In genomic region chr4:42371306-42372063, GRCh38 we compare ENCODE assay signal across 9 cellular contexts. TPM values are rescaled to one million over a fixed set of nuclear protein-coding genes. Genes with fewer than 3 reads are reported as not detected.
DNase-seq lines count a peak whose midpoint lies in the region; ATAC-seq, FAIRE-seq and TF ChIP-seq lines count a peak whose summit lies in the region.
"Had no signal": no experiment of that assay in that cellular context is flagged by ENCODE, and none has a peak within 500 bp of the region (broad histone marks: within the 10 kb centered on the region; RNA-seq: fewer than 3 reads in every experiment).

No MANE protein-coding gene starts in this region.

- no peak for TF ChIP-seq RAD21 in K562 (CRISPR knock-in tag; conservative IDR thresholded peaks at IDR 0.05 in 1 of 2, IDR thresholded peaks at IDR 0.05 in 1 of 2)

- CTCF ChIA-PET in K562 (lab: Yijun Ruan, JAX; ENCODE audit: low intra/inter-chr PET ratio): no interaction called here

- TF ChIP-seq EP300 in K562 (IDR thresholded peaks at IDR 0.05; ENCODE audit: low read length): no peak

- no peak overlapping the region for H3K4me3 ChIP-seq in K562
- H3K4me3 ChIP-seq in kidney epithelial cell (ENCODE audit: low read depth, low read length): no peak overlapping the region

- TF ChIP-seq CTCF in K562 (IDR thresholded peaks at IDR 0.05 in 2 of 3, conservative IDR thresholded peaks at IDR 0.05 in 1 of 3; ENCODE audit: insufficient read depth in 2 of 3, low read depth in 1 of 3, low read length in 3 of 3): no peak
- TF ChIP-seq CTCF in kidney epithelial cell (IDR thresholded peaks at IDR 0.05; ENCODE audit: insufficient read depth, low read length, poor library complexity, severe bottlenecking): peak; percentile 62

- H3K4me2 ChIP-seq in K562 (ENCODE audit: insufficient read depth, low read length): no peak overlapping the region

- H3K36me3 ChIP-seq in K562 (ENCODE audit: control insufficient read depth, insufficient read depth, low read length) (no peaks in the 10 kb centered on the region), kidney epithelial cell (ENCODE audit: control insufficient read depth, insufficient read depth, low read length) (no peaks in the 10 kb centered on the region)

- WGBS in K562 (ENCODE audit: insufficient coverage, low coverage, missing lambda C conversion rate): 4% methylated on average over 2 of the region's 2 CpGs

- ATAC-seq in GM19397 (IDR thresholded peaks at IDR 0.05; ENCODE audit: unreplicated experiment) (peak; percentile 53), K562 (no peak), HG03196 (IDR thresholded peaks at IDR 0.05; ENCODE audit: unreplicated experiment) (no peak)

- H4K20me1 ChIP-seq in K562 (replicated peaks; ENCODE audit: control insufficient read depth, insufficient read depth, low read length): no peaks in the 10 kb centered on the region

- no peak for FAIRE-seq in K562 (lab: Jason Lieb, UNC)

- H3K4me1 ChIP-seq in K562 (replicated peaks in 1 of 2; ENCODE audit: control insufficient read depth in 2 of 2, insufficient read depth in 2 of 2, low read length in 2 of 2): no peaks in the 10 kb centered on the region

- no peaks in the 10 kb centered on the region for H3K9me3 ChIP-seq in K562 (replicated peaks; ENCODE audit: control insufficient read depth, insufficient read depth, low read depth, low read length)

- no peak overlapping the region for H2AFZ ChIP-seq in K562 (ENCODE audit: low read depth, low read length)

- intact Hi-C loops in K562 (cut with micrococcal nuclease): no loop called here

- H3K9me1 ChIP-seq in K562 (ENCODE audit: control insufficient read depth, insufficient read depth, low read length): no peaks in the 10 kb centered on the region

- H3K9ac ChIP-seq in K562 (ENCODE audit: insufficient read depth in 1 of 2, low read depth in 2 of 2, low read length in 2 of 2): no peak overlapping the region

- H3K27ac ChIP-seq in K562 (ENCODE audit: extremely low read depth, low read depth, low read length): no peak overlapping the region

- POLR2A ChIA-PET in K562 (lab: Yijun Ruan, JAX): no interaction called here

- no peaks in the 10 kb centered on the region for H3K79me2 ChIP-seq in K562 (ENCODE audit: control insufficient read depth, insufficient read depth, low read length)

- DNase-seq in COLO829 (ENCODE audit: low spot score) (peak; percentile 25), NCI-H1048 (lab: John Stamatoyannopoulos, UW) (peak; percentile 25), K562 (ENCODE audit: extremely low read depth in 1 of 4, low spot score in 3 of 4) (peak in 1 of 4 experiments; percentile 19), kidney epithelial cell (ENCODE audit: low read depth) (peak; percentile 26), ureter (ENCODE audit: low spot score) (no peak), HuH-7.5 (ENCODE audit: low spot score) (no peak)

- no TSS peak for BruUV-seq in K562 (replicated peaks; lab: Mats Ljungman, UMichigan)

- no peak for TF ChIP-seq POLR2A in K562 (conservative IDR thresholded peaks at IDR 0.05)

- in situ Hi-C loops in K562 (cut with MboI): no loop called here

- H3K27me3 ChIP-seq in K562 (ENCODE audit: control insufficient read depth in 2 of 2, insufficient read depth in 2 of 2, low read length in 2 of 2) (no peaks in the 10 kb centered on the region), kidney epithelial cell (ENCODE audit: control insufficient read depth, insufficient read depth, low read length) (no peaks in the 10 kb centered on the region)

TF ChIP-seq in K562, 482 proteins besides CTCF, POLR2A, EP300 and RAD21:
- TF ChIP-seq MAFK (IDR thresholded peaks at IDR 0.05; ENCODE audit: low read length): peak; percentile 53
- TF ChIP-seq ZNF316 (IDR thresholded peaks at IDR 0.05): peak; percentile 80
- peak; percentile 68 for TF ChIP-seq MAFG (tag; conservative IDR thresholded peaks at IDR 0.05)
- no peak for TF ChIP-seq E2F3 (CRISPR knock-in tag; IDR thresholded peaks at IDR 0.05)
- TF ChIP-seq C11orf30 (IDR thresholded peaks at IDR 0.05; ENCODE audit: low read depth): peak; percentile 59; the same call in 1 of the 2 replicates
- peak; percentile 59 for TF ChIP-seq MAFF (IDR thresholded peaks at IDR 0.05; ENCODE audit: low read length)

RNA-seq across cellular contexts. Expression of gene SHISA3, which starts 25.8 kb away (rescaled TPM):
- total RNA-seq in K562 (2011; cell fraction: chromatin; rRNA removed; ENCODE audit: low replicate concordance): not detected in 2 replicates
- total RNA-seq in K562 (2011; cell fraction: nucleolus; rRNA removed): not detected in 2 replicates
- total RNA-seq in K562 (2011; cell fraction: nucleoplasm; rRNA removed): not detected in 2 replicates
- total RNA-seq in K562 (2014; rRNA removed) (not detected in 2 replicates), K562 (2014; rRNA removed; fragmentation: Illumina TruSeq; extraction: Trizol) (not detected in 2 replicates), K562 (2015; rRNA removed; fragmentation: Illumina TruSeq; extraction: Trizol) (not detected in 2 replicates), K562 (2021) (not detected in 2 replicates), kidney epithelial cell (0.38 and 0.96 TPM in 2 replicates), ureter (0.31 TPM)
- polyA plus RNA-seq in K562 (2011; rRNA removed) (not detected in 2 replicates), K562 (2014; fragmentation: Illumina TruSeq; extraction: Trizol) (not detected in 2 replicates), K562 (2014; fragmentation: Nextera tagmentation; extraction: Ambion mirVana) (not detected), K562 (2014; rRNA removed) (not detected in 2 replicates)
- polyA plus RNA-seq in K562 (2011; cell fraction: cytosol; rRNA removed): not detected in 2 replicates
- polyA plus RNA-seq in K562 (2011; cell fraction: nucleus; rRNA removed): not detected in 2 replicates
- polyA plus RNA-seq in K562 (2012): not detected in 2 replicates
- polyA minus RNA-seq in K562 (2011; rRNA and poly(A)+ RNA removed): not detected in 2 replicates
- not detected in 2 replicates for polyA minus RNA-seq in K562 (2011; cell fraction: cytosol; rRNA and poly(A)+ RNA removed)
- polyA minus RNA-seq in K562 (2011; cell fraction: nucleus; rRNA and poly(A)+ RNA removed): not detected in 2 replicates
- total RNA-seq: mononuclear cell had no signal

Comparison
In these comparisons a context has a peak if more than half of its experiments do, and no peak if none do; other contexts are left out.
1. DNase-seq: peak in COLO829 (single experiment), NCI-H1048 (single experiment) and kidney epithelial cell (single experiment); none in ureter (single experiment) and HuH-7.5 (single experiment).